In genomic region chr18:9682572-9682971, GRCh38 we compare ENCODE assay signal across 31 cellular contexts.
"Had no signal": no experiment of that assay in that cellular context is flagged by ENCODE, and none has a peak within 500 bp of the region (broad histone marks: within the 10 kb centered on the region; RNA-seq: fewer than 3 reads in every experiment).

No MANE protein-coding gene starts in this region.

- H3K79me2 ChIP-seq: parathyroid adenoma had no signal

- DNase-seq: natural killer cell; occipital lobe; ovary; posterior cingulate gyrus; psoas muscle; right cardiac atrium; spleen; stimulated activated CD4-positive, alpha-beta T cell treated with anti-CD3 and anti-CD28 coated beads, Interleukin-12 subunit alpha, Interleukin-12 subunit beta, amount 100 ng/mL, for 4 hours; stimulated activated CD4-positive, alpha-beta T cell treated with anti-CD3 and anti-CD28 coated beads, Interleukin-1b, Interleukin-23, amount 100 ng/mL, for 48 hours; stimulated activated CD4-positive, alpha-beta T cell treated with anti-CD3 and anti-CD28 coated beads, Interleukin-4, amount 100 ng/mL, for 1 hour; stimulated activated CD4-positive, alpha-beta T cell treated with anti-CD3 and anti-CD28 coated beads, Interleukin-4, amount 100 ng/mL, for 4 hours; stimulated activated CD8-positive, alpha-beta memory T cell treated with anti-CD3 and anti-CD28 coated beads, Interleukin-4, amount 100 ng/mL, for 48 hours; stimulated activated naive CD4-positive, alpha-beta T cell; stimulated activated naive CD8-positive, alpha-beta T cell treated with anti-CD3 and anti-CD28 coated beads, Interleukin-15, amount 100 ng/mL, for 72 hours; stimulated activated naive CD8-positive, alpha-beta T cell treated with anti-CD3 and anti-CD28 coated beads, Interleukin-15, Interleukin-2, amounts not matched to agents 100 U/mL and 50 U/mL, for 24 hours; substantia nigra; testis; tibial artery; transverse colon; upper lobe of right lung; uterus had no signal

- H3K36me3 ChIP-seq: neural progenitor cell, ovary, spleen, suprapubic skin, tibial artery, transverse colon, upper lobe of right lung, uterus had no signal

- ATAC-seq: natural killer cell; right cardiac atrium; sciatic nerve; stimulated activated memory B cell treated with anti-CD40 and anti-IgM and Interleukin-4, amounts not matched to agents 10 μg/mL and 1 μg/mL and 100 μg/mL, for 72 hours; stimulated activated naive CD8-positive, alpha-beta T cell treated with anti-CD3 and anti-CD28 coated beads, Interleukin-15, amount 100 ng/mL, for 72 hours; stimulated activated naive CD8-positive, alpha-beta T cell treated with anti-CD3 and anti-CD28 coated beads, Interleukin-15, Interleukin-2, amounts not matched to agents 100 U/mL and 50 U/mL, for 24 hours had no signal

- H3K36me3 Mint-ChIP-seq: natural killer cell; neural progenitor cell; stimulated activated memory B cell treated with anti-CD40 and anti-IgM and Interleukin-4, amounts not matched to agents 10 μg/mL and 1 μg/mL and 100 μg/mL, for 72 hours; type B pancreatic cell had no signal

- H3K9ac ChIP-seq: neural progenitor cell, parathyroid adenoma had no signal

- H3K4me3 ChIP-seq: neural progenitor cell, ovary, psoas muscle, skin epidermis, smooth muscle cell, spleen, suprapubic skin, testis, tibial artery, transverse colon, upper lobe of right lung, uterus had no signal

- H3K4me2 ChIP-seq: neural progenitor cell, smooth muscle cell had no signal

- H3K27ac ChIP-seq: neural progenitor cell, ovary, parathyroid adenoma, psoas muscle, spleen, suprapubic skin, testis, transverse colon, upper lobe of right lung, uterus had no signal

- H2AFZ ChIP-seq: neural progenitor cell, parathyroid adenoma had no signal

- H3K4me1 ChIP-seq: parathyroid adenoma, uterus had no signal

- H3K9me3 Mint-ChIP-seq: natural killer cell; stimulated activated memory B cell treated with anti-CD40 and anti-IgM and Interleukin-4, amounts not matched to agents 10 μg/mL and 1 μg/mL and 100 μg/mL, for 72 hours; stimulated activated naive CD8-positive, alpha-beta T cell treated with anti-CD3 and anti-CD28 coated beads, Interleukin-15, amount 100 ng/mL, for 72 hours; type B pancreatic cell had no signal

- H3K27me3 ChIP-seq: neural progenitor cell, ovary, suprapubic skin, testis, tibial artery, transverse colon, upper lobe of right lung, uterus had no signal

- H3K9me3 ChIP-seq: ovary, spleen, suprapubic skin, testis, tibial artery, transverse colon, upper lobe of right lung, uterus had no signal

- H3K4me3 Mint-ChIP-seq: natural killer cell; nephron; neural progenitor cell; stimulated activated memory B cell treated with anti-CD40 and anti-IgM and Interleukin-4, amounts not matched to agents 10 μg/mL and 1 μg/mL and 100 μg/mL, for 72 hours; stimulated activated naive CD8-positive, alpha-beta T cell treated with anti-CD3 and anti-CD28 coated beads, Interleukin-15, amount 100 ng/mL, for 72 hours; type B pancreatic cell had no signal

- H3K27me3 Mint-ChIP-seq: stimulated activated memory B cell treated with anti-CD40 and anti-IgM and Interleukin-4, amounts not matched to agents 10 μg/mL and 1 μg/mL and 100 μg/mL, for 72 hours; type B pancreatic cell had no signal

- H3K4me1 Mint-ChIP-seq: natural killer cell, neural progenitor cell had no signal

- H3K27ac Mint-ChIP-seq: natural killer cell; nephron; neural progenitor cell; progenitor cell of endocrine pancreas; stimulated activated memory B cell treated with anti-CD40 and anti-IgM and Interleukin-4, amounts not matched to agents 10 μg/mL and 1 μg/mL and 100 μg/mL, for 72 hours; stimulated activated naive CD8-positive, alpha-beta T cell treated with anti-CD3 and anti-CD28 coated beads, Interleukin-15, amount 100 ng/mL, for 72 hours; type B pancreatic cell had no signal
